In genomic region chr6:37018152-37019064, GRCh38 we compare ENCODE assay signal across 8 cellular contexts. TPM values are rescaled to one million over a fixed set of nuclear protein-coding genes. Genes with fewer than 3 reads are reported as not detected.
DNase-seq lines count a peak whose midpoint lies in the region; ATAC-seq, FAIRE-seq and TF ChIP-seq lines count a peak whose summit lies in the region.

No MANE protein-coding gene starts in this region.

- H3K9me3 Mint-ChIP-seq in activated naive CD8-positive, alpha-beta T cell treated with anti-CD3 and anti-CD28 coated beads, Interleukin-2, amount 10 ng/mL, durations not matched to agents 7 days and 5 days, result no peaks in the 10 kb centered on the region

- peak overlapping the region; percentile 70 for H3K27ac Mint-ChIP-seq in activated naive CD8-positive, alpha-beta T cell treated with anti-CD3 and anti-CD28 coated beads, Interleukin-2, amount 10 ng/mL, durations not matched to agents 7 days and 5 days

- POLR2A ChIA-PET in activated naive CD8-positive, alpha-beta T cell treated with anti-CD3 and anti-CD28 coated beads, Interleukin-2, amount 10 ng/mL, durations not matched to agents 7 days and 5 days (lab: Charles Lee), result interaction anchor here (0.5 to 16.2 kb wide), 19 partner anchors 12 to 296 kb away, joined by 3 to 372 read pairs (median 4); partner anchors contain the start of genes C6orf89, MTCH1, PIM1 and PPIL1

- H3K4me3 ChIP-seq in heart right ventricle, result no peak overlapping the region
- H3K4me3 ChIP-seq in rectal smooth muscle tissue (ENCODE audit: low read length), result no peak overlapping the region
- no peak overlapping the region for H3K4me3 ChIP-seq in aorta (ENCODE audit: low read length in 2 of 2)

- no peak for TF ChIP-seq POLR2A in GM12891 (IDR thresholded peaks at IDR 0.05; ENCODE audit: low read depth, low read length)

- TF ChIP-seq CTCF in heart right ventricle (IDR thresholded peaks at IDR 0.05), result peak; percentile 63 to 85 (median 83)

- 3% methylated on average over 9 of the region's 9 CpGs for WGBS in heart right ventricle, 2 donors
- 4 to 6% methylated on average over 9 of the region's 9 CpGs for WGBS in aorta, 2 donors

- no peaks in the 10 kb centered on the region for H3K9me3 ChIP-seq in heart right ventricle
- H3K9me3 ChIP-seq in aorta (ENCODE audit: control insufficient read depth, low read length), result no peaks in the 10 kb centered on the region

- no peak overlapping the region for H3K9ac ChIP-seq in rectal smooth muscle tissue (ENCODE audit: low read length)

- H3K4me1 ChIP-seq in heart right ventricle (peaks cover 2 to 23% (median 8%) of the 10 kb centered on the region in 9 donors), rectal smooth muscle tissue (ENCODE audit: control insufficient read depth, insufficient read depth, low read length) (peaks cover 5% of the 10 kb centered on the region), aorta (ENCODE audit: control insufficient read depth in 1 of 2, insufficient read depth in 2 of 2, low read length in 2 of 2) (no peaks in the 10 kb centered on the region)

- H3K36me3 ChIP-seq in heart right ventricle (peaks cover 0 to 75% (median 0%) of the 10 kb centered on the region in 9 donors), rectal smooth muscle tissue (ENCODE audit: control insufficient read depth, insufficient read depth, low read length) (no peaks in the 10 kb centered on the region), aorta (ENCODE audit: control insufficient read depth in 1 of 2, insufficient read depth in 2 of 2, low read length in 1 of 2) (no peaks in the 10 kb centered on the region)

- DNase-seq in GM12891 (ENCODE audit: insufficient read length, low spot score) (peak; percentile 84), NCI-H1436 treated with DMSO at 0.1 percent for 48 hours (lab: John Stamatoyannopoulos, UW) (peak; percentile 80), SW 1271 (lab: John Stamatoyannopoulos, UW) (peak; percentile 55 to 92), heart right ventricle (peak; percentile 89 to 90), aorta (peak; percentile 94 to 97)
- peak; percentile 90 for DNase-seq in activated naive CD8-positive, alpha-beta T cell treated with anti-CD3 and anti-CD28 coated beads, Interleukin-2, amount 10 ng/mL, durations not matched to agents 7 days and 5 days

- H3K4me3 Mint-ChIP-seq in activated naive CD8-positive, alpha-beta T cell treated with anti-CD3 and anti-CD28 coated beads, Interleukin-2, amount 10 ng/mL, durations not matched to agents 7 days and 5 days, result peak overlapping the region; percentile 31

- peak; percentile 89 for ATAC-seq in HG02870 (IDR thresholded peaks at IDR 0.05; ENCODE audit: unreplicated experiment)
- ATAC-seq in activated naive CD8-positive, alpha-beta T cell treated with anti-CD3 and anti-CD28 coated beads, Interleukin-2, amount 10 ng/mL, durations not matched to agents 7 days and 5 days (ENCODE audit: low read depth), result peak; percentile 94
- peak; percentile 92 to 98 (median 96) for ATAC-seq in heart right ventricle
- ATAC-seq in aorta (ENCODE audit: low FRiP score), result peak; percentile 94

- peaks cover 10% of the 10 kb centered on the region for H3K36me3 Mint-ChIP-seq in activated naive CD8-positive, alpha-beta T cell treated with anti-CD3 and anti-CD28 coated beads, Interleukin-2, amount 10 ng/mL, durations not matched to agents 7 days and 5 days

- no peaks in the 10 kb centered on the region for H3K27me3 ChIP-seq in heart right ventricle
- no peaks in the 10 kb centered on the region for H3K27me3 ChIP-seq in rectal smooth muscle tissue (ENCODE audit: control insufficient read depth, insufficient read depth, low read length)
- no peaks in the 10 kb centered on the region for H3K27me3 ChIP-seq in aorta (ENCODE audit: control insufficient read depth in 1 of 2, insufficient read depth in 2 of 2, low read length in 1 of 2)

- peaks cover 51% of the 10 kb centered on the region for H3K4me1 Mint-ChIP-seq in activated naive CD8-positive, alpha-beta T cell treated with anti-CD3 and anti-CD28 coated beads, Interleukin-2, amount 10 ng/mL, durations not matched to agents 7 days and 5 days

- H3K27me3 Mint-ChIP-seq in activated naive CD8-positive, alpha-beta T cell treated with anti-CD3 and anti-CD28 coated beads, Interleukin-2, amount 10 ng/mL, durations not matched to agents 7 days and 5 days, result no peaks in the 10 kb centered on the region

- H3K27ac ChIP-seq in heart right ventricle, result peak overlapping the region in 7 of 10 donors; percentile 10 to 47 (median 38)
- peak overlapping the region; percentile 1 for H3K27ac ChIP-seq in rectal smooth muscle tissue (ENCODE audit: low read depth, low read length)
- H3K27ac ChIP-seq in aorta (ENCODE audit: low read depth in 1 of 2, low read length in 2 of 2), result peak overlapping the region in 1 of 2 donors; percentile 38

- peak; percentile 96 for FAIRE-seq in GM12891 (lab: Jason Lieb, UNC)

- intact Hi-C loops in heart right ventricle (cut with DNase I), result loop anchor here in 9 of 10 donors (1.0 to 10.0 kb wide), 15 partner anchors 36 to 254 kb away; partner anchors contain the start of gene C6orf89 (in 6 of the 9)
- intact Hi-C loops in aorta (cut with DNase I), result loop anchor here (1.0 to 5.0 kb wide), 5 partner anchors 131 to 254 kb away; partner anchors contain the start of gene C6orf89 (in 2 of the 2)

TF ChIP-seq in GM12891, 5 proteins besides CTCF, POLR2A, EP300 and RAD21:
- TF ChIP-seq PAX5 (IDR thresholded peaks at IDR 0.05; ENCODE audit: insufficient read depth, low read length, severe bottlenecking) (no peak), POLR2AphosphoS5 (IDR thresholded peaks at IDR 0.05; ENCODE audit: low read depth, low read length) (no peak), POU2F2 (IDR thresholded peaks at IDR 0.05; ENCODE audit: low read depth, low read length) (0 out of 2 replicates have a peak, but pooled peaks have one; percentile 42), SPI1 (IDR thresholded peaks at IDR 0.05; ENCODE audit: low read depth, low read length) (0 out of 2 replicates have a peak, but pooled peaks have one; percentile 34), TAF1 (IDR thresholded peaks at IDR 0.05; ENCODE audit: low read depth, low read length) (no peak)

RNA-seq across cellular contexts. Expression of gene FGD2, which starts 13.0 kb away (rescaled TPM):
- polyA plus RNA-seq in GM12891 (2012; ENCODE audit: low read depth, missing spikeins), result 6.1 TPM
- total RNA-seq in activated naive CD8-positive, alpha-beta T cell treated with anti-CD3 and anti-CD28 coated beads, Interleukin-2, amount 10 ng/mL, durations not matched to agents 7 days and 5 days, result 10 to 100 TPM in 1 of 2 experiments, 1 to 10 TPM in 1; 9.8 to 12.4 TPM
- total RNA-seq in heart right ventricle, result 10 to 100 TPM in 1 of 10 donors, 1 to 10 TPM in 9; 1.0 to 22.1 (median 2.0) TPM
- polyA plus RNA-seq in heart right ventricle, result 1 to 10 TPM; 2.8 to 6.7 TPM
- total RNA-seq in aorta, result 10 to 100 TPM; 19.9 to 33.9 TPM
- 10 to 100 TPM in 1 of 2 donors, 1 to 10 TPM in 1; 2.2 to 12.9 TPM for polyA plus RNA-seq in aorta

RNA-seq across cellular contexts. Expression of gene MTCH1, which starts 32.4 kb away (rescaled TPM):
- 96.3 TPM for polyA plus RNA-seq in GM12891 (2012; ENCODE audit: low read depth, missing spikeins)
- 100 to 1,000 TPM; 135 to 139 TPM for total RNA-seq in activated naive CD8-positive, alpha-beta T cell treated with anti-CD3 and anti-CD28 coated beads, Interleukin-2, amount 10 ng/mL, durations not matched to agents 7 days and 5 days
- total RNA-seq in heart right ventricle (100 to 1,000 TPM; 127 to 296 (median 156) TPM), aorta (100 to 1,000 TPM; 171 to 180 TPM)
- polyA plus RNA-seq in heart right ventricle (100 to 1,000 TPM in 1 of 2 donors, 10 to 100 TPM in 1; 82.6 to 341 TPM), aorta (100 to 1,000 TPM; 152 to 193 TPM)
